Comparison of ENCODE assay signal across 15 cellular contexts in genomic region chr6:128724738-128725137, GRCh38.
A peak's percentile ranks its signal among the peaks of the same experiment; 100 is the strongest.
DNase-seq lines count a peak whose midpoint lies in the region; ATAC-seq and TF ChIP-seq lines count a peak whose summit lies in the region.
"Had no signal": no experiment of that assay in that cellular context is flagged by ENCODE, and none has a peak within 500 bp of the region (broad histone marks: within the 10 kb centered on the region; RNA-seq: fewer than 3 reads in every experiment).

No MANE protein-coding gene starts in this region.

- H2AK5ac ChIP-seq in IMR-90 (ENCODE audit: low read depth, low read length) (peak overlapping the region; percentile 67; the same call in 1 of the 2 replicates), mesenchymal stem cell (ENCODE audit: low read length, severe bottlenecking) (peak overlapping the region; percentile 70)

- H3K4ac ChIP-seq in IMR-90 (ENCODE audit: low read depth, low read length) (0 out of 2 replicates have a peak overlapping the region, but pooled peaks have one; percentile 25), mesenchymal stem cell (ENCODE audit: low read depth in 1 of 2, low read length in 2 of 2) (no peak overlapping the region)

- intact Hi-C loops in IMR-90 (cut with micrococcal nuclease) (loop anchor here (1.0 to 10.0 kb wide), 2 partner anchors 380 to 646 kb away; no protein-coding TSS in a partner anchor), Right ventricle myocardium superior (cut with DNase I) (loop anchor here (10.0 kb wide), 1 partner anchor 200 kb away; the partner anchor contains the start of gene PTPRK)

- H4K91ac ChIP-seq in IMR-90 (ENCODE audit: insufficient read depth, low read depth, low read length), result no peak overlapping the region
- no peak overlapping the region for H4K91ac ChIP-seq in mesenchymal stem cell (ENCODE audit: low read length)

- peak overlapping the region; percentile 16; the same call in 1 of the 2 replicates for H2BK20ac ChIP-seq in IMR-90 (ENCODE audit: low read depth, low read length)

- H4K8ac ChIP-seq in IMR-90 (ENCODE audit: low read depth in 2 of 2, low read length in 2 of 2) (no peak overlapping the region), mesenchymal stem cell (ENCODE audit: low read length) (no peak overlapping the region)

- H3K4me2 ChIP-seq in IMR-90 (ENCODE audit: low read depth, low read length), result no peak overlapping the region
- H3K4me2 ChIP-seq in mesenchymal stem cell (ENCODE audit: low read length, poor library complexity, severe bottlenecking), result no peak overlapping the region

- H3K14ac ChIP-seq in IMR-90 (replicated peaks; ENCODE audit: low read depth, low read length), result no peak overlapping the region
- H3K14ac ChIP-seq in mesenchymal stem cell (ENCODE audit: low read length in 2 of 2), result no peak overlapping the region

- no peak overlapping the region for H3K23ac ChIP-seq in IMR-90 (ENCODE audit: low read depth, low read length)
- H3K23ac ChIP-seq in mesenchymal stem cell (ENCODE audit: low read length in 2 of 2), result no peak overlapping the region

- H2BK15ac ChIP-seq in IMR-90 (ENCODE audit: low read depth, low read length), result no peak overlapping the region; the same call in 2 of the 3 replicates
- H2BK15ac ChIP-seq in mesenchymal stem cell (ENCODE audit: low read depth, poor library complexity, severe bottlenecking), result no peak overlapping the region

- H3K27me3 ChIP-seq in IMR-90 (ENCODE audit: control insufficient read depth, insufficient read depth, low read length) (no peaks in the 10 kb centered on the region; the same call in 1 of the 2 replicates), mesenchymal stem cell (ENCODE audit: control insufficient read depth in 1 of 2, insufficient read depth in 1 of 2, low read length in 2 of 2) (no peaks in the 10 kb centered on the region)

- TF ChIP-seq CTCF in IMR-90 (conservative IDR thresholded peaks at IDR 0.05; ENCODE audit: low read depth, low read length) (no peak), epithelial cell of esophagus (IDR thresholded peaks at IDR 0.05; ENCODE audit: insufficient read depth, low read depth, low read length, missing control alignments) (no peak)

- no peaks in the 10 kb centered on the region for H3K36me3 ChIP-seq in IMR-90 (ENCODE audit: control insufficient read depth, insufficient read depth, low read length)
- no peaks in the 10 kb centered on the region for H3K36me3 ChIP-seq in mesenchymal stem cell (ENCODE audit: control insufficient read depth in 1 of 2, insufficient read depth in 2 of 2, low read depth in 1 of 2, low read length in 2 of 2)

- 86% methylated on average over 1 of the region's 5 CpGs; no CpG with 5 or more reads in 1 of the 2 experiments for WGBS in IMR-90 (ENCODE audit: extremely low coverage in 2 of 2, insufficient read length in 1 of 2), 2 experiments
- 95% methylated on average over 4 of the region's 5 CpGs for WGBS in mesenchymal stem cell

- H3K4me1 ChIP-seq in IMR-90 (ENCODE audit: control insufficient read depth, insufficient read depth, low read length) (peaks cover 1% of the 10 kb centered on the region; the same call in 1 of the 2 replicates), mesenchymal stem cell (ENCODE audit: control insufficient read depth, insufficient read depth, low read depth, low read length) (peaks cover 2% of the 10 kb centered on the region)

- dilution Hi-C loops in IMR-90 (cut with HindIII; ENCODE audit: low sequenced_read_pairs, unreplicated experiment), result no loop called here

- no peak overlapping the region for H4K5ac ChIP-seq in IMR-90 (ENCODE audit: low read depth, low read length)

- H3K79me1 ChIP-seq in IMR-90 (ENCODE audit: low read depth in 1 of 2, low read length in 2 of 2) (no peaks in the 10 kb centered on the region), mesenchymal stem cell (replicated peaks; ENCODE audit: low read length, poor library complexity, severe bottlenecking) (no peaks in the 10 kb centered on the region)

- in situ Hi-C loops in IMR-90 (cut with MboI; ENCODE audit: low sequenced_read_pairs), result loop anchor here (10.0 kb wide), 1 partner anchor 200 kb away; the partner anchor contains the start of gene PTPRK

- no peak for DNase-seq in IMR-90
- peak; percentile 43 for DNase-seq in epithelial cell of esophagus (ENCODE audit: low read depth)
- DNase-seq in mesenchymal stem cell, result no peak
- no peak for DNase-seq in kidney glomerular epithelial cell (lab: John Stamatoyannopoulos, UW)
- DNase-seq in NCI-H446 treated with DMSO at 0.1 percent for 48 hours (lab: John Stamatoyannopoulos, UW), result no peak
- no peak for DNase-seq in SK-N-DZ (ENCODE audit: low spot score)
- DNase-seq in Right ventricle myocardium superior, result no peak
- DNase-seq: CD8-positive, alpha-beta T cell; COR-L47; DMS153; DMS79 treated with DMSO at 0.1 percent for 48 hours; EL; GOT3; HCEC 1CT; HFFc6 had no signal

- H2AFZ ChIP-seq in IMR-90 (replicated peaks; ENCODE audit: low read length, poor library complexity) (no peak overlapping the region), mesenchymal stem cell (ENCODE audit: low read depth, low read length) (no peak overlapping the region)

- no peak for TF ChIP-seq POLR2A in IMR-90 (IDR thresholded peaks at IDR 0.05; ENCODE audit: low read depth, low read length)

- ATAC-seq in IMR-90 (ENCODE audit: low read depth) (no peak), Right ventricle myocardium superior (ENCODE audit: poor library complexity) (no peak)
- ATAC-seq: CD8-positive, alpha-beta T cell had no signal

- no peak overlapping the region; the same call in 1 of the 2 replicates for H3K18ac ChIP-seq in IMR-90 (ENCODE audit: low read depth, low read length)
- no peak overlapping the region for H3K18ac ChIP-seq in mesenchymal stem cell (ENCODE audit: low read depth in 1 of 2, low read length in 2 of 2)

- no peaks in the 10 kb centered on the region for H3K9me1 ChIP-seq in IMR-90 (ENCODE audit: insufficient read depth, low read length)

- H2BK5ac ChIP-seq in IMR-90 (ENCODE audit: low read depth, low read length, poor library complexity, severe bottlenecking) (no peak overlapping the region), mesenchymal stem cell (ENCODE audit: low read depth, low read length, poor library complexity, severe bottlenecking) (peak overlapping the region; percentile 70)

- H4K20me1 ChIP-seq in IMR-90 (ENCODE audit: insufficient read depth, low read length), result no peaks in the 10 kb centered on the region

- BruUV-seq in IMR-90 (replicated peaks; lab: Mats Ljungman, UMichigan), result no TSS peak

- no peak for TF ChIP-seq RAD21 in IMR-90 (IDR thresholded peaks at IDR 0.05; ENCODE audit: low read length)

- H3K9me3 ChIP-seq in IMR-90 (ENCODE audit: control insufficient read depth, insufficient read depth, low read length), result no peaks in the 10 kb centered on the region; the same call in 1 of the 2 replicates
- no peaks in the 10 kb centered on the region for H3K9me3 ChIP-seq in mesenchymal stem cell (ENCODE audit: control insufficient read depth, low read length)

- H3K4me3 ChIP-seq in IMR-90 (ENCODE audit: insufficient read depth, low read depth, low read length) (no peak overlapping the region), epithelial cell of esophagus (ENCODE audit: low read length) (no peak overlapping the region), mesenchymal stem cell (ENCODE audit: insufficient read depth in 1 of 2, low read depth in 1 of 2, low read length in 2 of 2) (no peak overlapping the region)

- H3K27ac ChIP-seq in IMR-90 (ENCODE audit: insufficient read depth, low read length) (no peak overlapping the region), mesenchymal stem cell (ENCODE audit: low read length, poor library complexity, severe bottlenecking) (peak overlapping the region; percentile 57)

- no peak overlapping the region for H2BK12ac ChIP-seq in mesenchymal stem cell (ENCODE audit: low read length in 2 of 2)

- CTCF ChIA-PET in IMR-90 (lab: Yijun Ruan, JAX), result no interaction called here

- H2BK120ac ChIP-seq in IMR-90 (ENCODE audit: low read depth, low read length), result 0 out of 2 replicates have a peak overlapping the region, but pooled peaks have one; percentile 32
- H2BK120ac ChIP-seq in mesenchymal stem cell (ENCODE audit: low read depth, low read length), result no peak overlapping the region

- H3K9ac ChIP-seq in IMR-90 (ENCODE audit: low read depth, low read length), result no peak overlapping the region
- no peak overlapping the region for H3K9ac ChIP-seq in mesenchymal stem cell (ENCODE audit: low read length)

- H3K56ac ChIP-seq in IMR-90 (ENCODE audit: extremely low read depth, insufficient read depth, low read length), result no peak overlapping the region

- POLR2A ChIA-PET in IMR-90 (lab: Charles Lee; ENCODE audit: unreplicated experiment), result no interaction called here

- H2AK9ac ChIP-seq in IMR-90 (replicated peaks; ENCODE audit: low read depth, low read length, poor library complexity), result no peak overlapping the region

TF ChIP-seq in IMR-90, 13 proteins besides CTCF, POLR2A, EP300 and RAD21 (continues in another document):
- TF ChIP-seq MAZ (IDR thresholded peaks at IDR 0.05; ENCODE audit: borderline replicate concordance, low read depth, low read length) (no peak), USF2 (IDR thresholded peaks at IDR 0.05; ENCODE audit: low read depth, low read length) (no peak), RCOR1 (IDR thresholded peaks at IDR 0.05; ENCODE audit: insufficient replicate concordance, low read length) (no peak), MAFK (IDR thresholded peaks at IDR 0.05; ENCODE audit: low read depth, low read length) (no peak), ELK1 (IDR thresholded peaks at IDR 0.05; ENCODE audit: borderline replicate concordance, low read depth, low read length) (no peak), CHD1 (IDR thresholded peaks at IDR 0.05; ENCODE audit: low read depth, low read length) (no peak), FOS (IDR thresholded peaks at IDR 0.05; ENCODE audit: low read depth, low read length) (no peak), CEBPB (IDR thresholded peaks at IDR 0.05; ENCODE audit: low read depth, low read length) (no peak), NFE2L2 (IDR thresholded peaks at IDR 0.05; ENCODE audit: low read depth, low read length) (no peak), BHLHE40 (IDR thresholded peaks at IDR 0.05; ENCODE audit: low read depth, low read length) (no peak)
